Comparison of ENCODE assay signal across 8 cellular contexts in the genomic region with DNA sequence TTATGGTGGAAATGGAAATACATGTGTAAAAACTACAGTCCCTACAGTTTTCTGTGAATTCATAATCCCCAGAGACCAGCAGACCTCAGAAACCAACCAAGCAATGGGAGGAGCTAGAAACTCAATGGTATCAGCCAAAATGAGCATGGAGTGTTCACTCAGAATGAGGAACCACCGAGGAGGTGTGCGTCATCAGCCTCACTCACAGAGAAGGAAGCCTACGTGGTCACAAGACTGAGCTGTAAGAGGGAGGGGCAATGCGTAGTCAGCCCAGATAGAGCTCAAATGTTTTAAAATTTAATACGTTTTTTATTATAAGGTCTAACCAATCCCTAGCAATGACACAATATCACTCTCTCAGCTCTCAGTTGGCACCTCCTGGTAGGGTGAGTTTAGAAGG. TPM values are rescaled to one million over a fixed set of nuclear protein-coding genes. Genes with fewer than 3 reads are reported as not detected.
DNase-seq lines count a peak whose midpoint lies in the region; ATAC-seq, FAIRE-seq and TF ChIP-seq lines count a peak whose summit lies in the region.

No MANE protein-coding gene starts in this region.

- H3K4me3 ChIP-seq in heart left ventricle = no peak overlapping the region

- H3K27me3 ChIP-seq in heart left ventricle = no peaks in the 10 kb centered on the region

- CTCF ChIA-PET in T-cell (lab: Charles Lee) = interaction anchor here in 1 of 2 donors (0.9 kb wide), 1 partner anchor 17 kb away, joined by 4 read pairs; no protein-coding TSS in a partner anchor

- POLR2A ChIA-PET in T-cell (lab: Charles Lee) = no interaction called here

- TF ChIP-seq POLR2A in heart left ventricle (IDR thresholded peaks at IDR 0.05) = no peak

- TF ChIP-seq CTCF in heart left ventricle (IDR thresholded peaks at IDR 0.05) = no peak
- no peak for TF ChIP-seq CTCF in progenitor cell of endocrine pancreas (IDR thresholded peaks at IDR 0.05; ENCODE audit: unreplicated experiment)

- H3K4me1 Mint-ChIP-seq in T-cell (peaks cover 2 to 3% (median 2%) of the 10 kb centered on the region in 3 donors), progenitor cell of endocrine pancreas (ENCODE audit: low read depth) (peaks cover 4% of the 10 kb centered on the region)
- peaks cover 15% of the 10 kb centered on the region for H3K4me1 Mint-ChIP-seq in stimulated activated naive CD8-positive, alpha-beta T cell treated with anti-CD3 and anti-CD28 coated beads, Interleukin-15, amount 100 ng/mL, for 72 hours

- H3K9me3 ChIP-seq in heart left ventricle = no peaks in the 10 kb centered on the region

- DNase-seq in GM19239 (ENCODE audit: insufficient read length, low spot score) (peak; percentile 54), T-cell (peak in 24 of 34 experiments; percentile 2 to 69 (median 15)), heart left ventricle (peak; percentile 59 to 78 (median 73)), SW 1271 (lab: John Stamatoyannopoulos, UW) (no peak), AG08396 (ENCODE audit: low spot score) (no peak), progenitor cell of endocrine pancreas (ENCODE audit: low spot score, unreplicated experiment) (no peak)
- peak; percentile 12 to 60 for DNase-seq in stimulated activated naive CD8-positive, alpha-beta T cell treated with anti-CD3 and anti-CD28 coated beads, Interleukin-15, amount 100 ng/mL, for 72 hours

- H3K9me3 Mint-ChIP-seq in T-cell (no peaks in the 10 kb centered on the region), progenitor cell of endocrine pancreas (ENCODE audit: low read depth) (no peaks in the 10 kb centered on the region)
- H3K9me3 Mint-ChIP-seq in stimulated activated naive CD8-positive, alpha-beta T cell treated with anti-CD3 and anti-CD28 coated beads, Interleukin-15, amount 100 ng/mL, for 72 hours = no peaks in the 10 kb centered on the region

- H3K27me3 Mint-ChIP-seq in T-cell (peaks cover 0 to 14% of the 10 kb centered on the region in 2 donors), progenitor cell of endocrine pancreas (peaks cover 7% of the 10 kb centered on the region)
- peaks cover 9% of the 10 kb centered on the region for H3K27me3 Mint-ChIP-seq in stimulated activated naive CD8-positive, alpha-beta T cell treated with anti-CD3 and anti-CD28 coated beads, Interleukin-15, amount 100 ng/mL, for 72 hours

- no peaks in the 10 kb centered on the region for H3K36me3 Mint-ChIP-seq in T-cell
- no peaks in the 10 kb centered on the region for H3K36me3 Mint-ChIP-seq in progenitor cell of endocrine pancreas (ENCODE audit: insufficient read depth)

- peak; percentile 84 for FAIRE-seq in GM19239 (lab: Jason Lieb, UNC)

- peak overlapping the region in 11 of 12 donors; percentile 39 to 89 (median 80) for H3K27ac ChIP-seq in heart left ventricle

- ATAC-seq in HG03064 (IDR thresholded peaks at IDR 0.05; ENCODE audit: low read depth, unreplicated experiment) (peak; percentile 79), T-cell (replicated peaks in 1 of 4) (peak in 2 of 4 experiments; percentile 48 to 64), heart left ventricle (peak; percentile 43 to 75 (median 64))
- ATAC-seq in stimulated activated naive CD8-positive, alpha-beta T cell treated with anti-CD3 and anti-CD28 coated beads, Interleukin-15, amount 100 ng/mL, for 72 hours = peak; percentile 97

- intact Hi-C loops in heart left ventricle (cut with DNase I) = no loop called here

- H3K4me1 ChIP-seq in heart left ventricle = peaks cover 0 to 52% (median 27%) of the 10 kb centered on the region in 12 donors

- H3K27ac Mint-ChIP-seq in T-cell (no peak overlapping the region), progenitor cell of endocrine pancreas (no peak overlapping the region)
- no peak overlapping the region for H3K27ac Mint-ChIP-seq in stimulated activated naive CD8-positive, alpha-beta T cell treated with anti-CD3 and anti-CD28 coated beads, Interleukin-15, amount 100 ng/mL, for 72 hours

- WGBS in heart left ventricle, 4 donors = 56 to 72% (median 69%) methylated on average over 5 of the region's 5 CpGs

- no peaks in the 10 kb centered on the region for H3K36me3 ChIP-seq in heart left ventricle

- H3K4me3 Mint-ChIP-seq in T-cell = no peak overlapping the region
- H3K4me3 Mint-ChIP-seq in stimulated activated naive CD8-positive, alpha-beta T cell treated with anti-CD3 and anti-CD28 coated beads, Interleukin-15, amount 100 ng/mL, for 72 hours = no peak overlapping the region
- no peak overlapping the region for H3K4me3 Mint-ChIP-seq in progenitor cell of endocrine pancreas (ENCODE audit: low read depth)

RNA-seq across cellular contexts. Expression of a gene that starts 17.4 kb away (rescaled TPM):
- total RNA-seq in T-cell (1 to 10 TPM in 3 of 5 donors, under 1 TPM in 2; 0.58 to 1.4 (median 1.0) TPM), heart left ventricle (1 to 10 TPM in 3 of 9 donors, under 1 TPM in 6; 0.28 to 1.6 (median 0.80) TPM), progenitor cell of endocrine pancreas (0.60 and 0.80 TPM in 2 replicates)
- polyA plus RNA-seq in heart left ventricle = under 1 TPM; 0.14 to 0.38 TPM

RNA-seq across cellular contexts. Expression of a gene that starts 31.9 kb away (rescaled TPM):
- 10 to 100 TPM; 30.1 to 46.1 (median 41.1) TPM for total RNA-seq in T-cell
- total RNA-seq in heart left ventricle = 10 to 100 TPM; 32.1 to 64.1 (median 34.7) TPM
- 10 to 100 TPM; 32.7 to 39.0 TPM for polyA plus RNA-seq in heart left ventricle
- 40.4 and 42.5 TPM in 2 replicates for total RNA-seq in progenitor cell of endocrine pancreas

Comparison
In these comparisons a context has a peak if more than half of its experiments do, and no peak if none do; other contexts are left out.
1. DNase-seq: peak in GM19239 (single experiment), T-cell (24 of 34), heart left ventricle (5 of 5) and stimulated activated naive CD8-positive, alpha-beta T cell treated with anti-CD3 and anti-CD28 coated beads, Interleukin-15, amount 100 ng/mL, for 72 hours (2 of 2); none in SW 1271 (0 of 2), AG08396 (single experiment) and progenitor cell of endocrine pancreas (single experiment).